8 cellular contexts compared by ENCODE assay signal in genomic region chrX:81201692-81202412, GRCh38. TPM values are rescaled to one million over a fixed set of nuclear protein-coding genes. Genes with fewer than 3 reads are reported as not detected.
DNase-seq lines count a peak whose midpoint lies in the region; ATAC-seq and TF ChIP-seq lines count a peak whose summit lies in the region.

Gene HMGN5 (minus strand): TSS chrX:81201913. CDS start chrX:81121549, 80,364 bp downstream.
Gene SH3BGRL (plus strand): TSS chrX:81202102. CDS start chrX:81202201, 99 bp downstream.

- H3K36me3 Mint-ChIP-seq in T-helper 2 cell treated with Interferon-gamma antibody and Interleukin-4, amounts not matched to agents 5 μg/mL and 100 μg/mL, for 36 hours (ENCODE audit: low read depth) = peaks cover 15% of the 10 kb centered on the region

- H3K4me1 Mint-ChIP-seq in T-helper 2 cell treated with Interferon-gamma antibody and Interleukin-4, amounts not matched to agents 5 μg/mL and 100 μg/mL, for 36 hours (ENCODE audit: low read depth) = peaks cover 26% of the 10 kb centered on the region

- peak; percentile 97 for ATAC-seq in GM21737 (IDR thresholded peaks at IDR 0.05; ENCODE audit: unreplicated experiment)

- peak within 1 kb of the TSS; percentile 94 for H3K4me3 Mint-ChIP-seq in T-helper 2 cell treated with Interferon-gamma antibody and Interleukin-4, amounts not matched to agents 5 μg/mL and 100 μg/mL, for 36 hours

- DNase-seq in EH (ENCODE audit: low read depth) (peak; percentile 92), Kasumi-1 (lab: John Stamatoyannopoulos, UW) (peak; percentile 82 to 91), astrocyte of the cerebellum (ENCODE audit: low read depth) (peak; percentile 78), hippocampal formation (lab: John Stamatoyannopoulos, UW) (peak; percentile 50 to 62), renal cortical epithelial cell (ENCODE audit: low read depth) (peak; percentile 80), NCI-H226 (no peak)
- peak; percentile 60 for DNase-seq in T-helper 2 cell treated with Interferon-gamma antibody and Interleukin-4, amounts not matched to agents 5 μg/mL and 100 μg/mL, for 36 hours (ENCODE audit: low spot score)

- peak within 1 kb of the TSS; percentile 59 for H3K4me3 ChIP-seq in astrocyte of the cerebellum (ENCODE audit: low read depth, low read length)

- peak within 1 kb of the TSS; percentile 96 for H3K27ac Mint-ChIP-seq in T-helper 2 cell treated with Interferon-gamma antibody and Interleukin-4, amounts not matched to agents 5 μg/mL and 100 μg/mL, for 36 hours

- H3K9me3 Mint-ChIP-seq in T-helper 2 cell treated with Interferon-gamma antibody and Interleukin-4, amounts not matched to agents 5 μg/mL and 100 μg/mL, for 36 hours = no peaks in the 10 kb centered on the region

- in situ Hi-C loops in astrocyte of the cerebellum (cut with HindIII; ENCODE audit: low sequenced_read_pairs) = no loop called here

- H3K27me3 Mint-ChIP-seq in T-helper 2 cell treated with Interferon-gamma antibody and Interleukin-4, amounts not matched to agents 5 μg/mL and 100 μg/mL, for 36 hours (ENCODE audit: low read depth) = no peaks in the 10 kb centered on the region

- TF ChIP-seq CTCF in astrocyte of the cerebellum (IDR thresholded peaks at IDR 0.05; ENCODE audit: low read depth, low read length, missing control alignments) = no peak

RNA-seq across cellular contexts. Expression of gene HMGN5, which starts in this region (rescaled TPM):
- 1.6 and 4.4 TPM in 2 replicates for total RNA-seq in renal cortical epithelial cell

RNA-seq across cellular contexts. Expression of gene SH3BGRL, which starts in this region (rescaled TPM):
- total RNA-seq in renal cortical epithelial cell = 35.4 and 101 TPM in 2 replicates
